ENCODE assay signal across 1 cellular context in genomic region chr15:41928637-41929620, GRCh38.
TF ChIP-seq lines count a peak whose summit lies in the region.

No MANE protein-coding gene starts in this region.

TF ChIP-seq in IMR-90, 13 proteins besides CTCF, POLR2A, EP300 and RAD21 (continued from another document):
- TF ChIP-seq BHLHE40 (IDR thresholded peaks at IDR 0.05; ENCODE audit: low read depth, low read length) = no peak
- TF ChIP-seq RFX5 (IDR thresholded peaks at IDR 0.05; ENCODE audit: low read depth, low read length) = no peak
- TF ChIP-seq MAFK (IDR thresholded peaks at IDR 0.05; ENCODE audit: low read depth, low read length) = no peak
- TF ChIP-seq MAZ (IDR thresholded peaks at IDR 0.05; ENCODE audit: borderline replicate concordance, low read depth, low read length) = no peak
- TF ChIP-seq ELK1 (IDR thresholded peaks at IDR 0.05; ENCODE audit: borderline replicate concordance, low read depth, low read length) = no peak
TF ChIP-seq in IMR-90: peak in this region for 0.
